24 cellular contexts compared by ENCODE assay signal in the genomic region with DNA sequence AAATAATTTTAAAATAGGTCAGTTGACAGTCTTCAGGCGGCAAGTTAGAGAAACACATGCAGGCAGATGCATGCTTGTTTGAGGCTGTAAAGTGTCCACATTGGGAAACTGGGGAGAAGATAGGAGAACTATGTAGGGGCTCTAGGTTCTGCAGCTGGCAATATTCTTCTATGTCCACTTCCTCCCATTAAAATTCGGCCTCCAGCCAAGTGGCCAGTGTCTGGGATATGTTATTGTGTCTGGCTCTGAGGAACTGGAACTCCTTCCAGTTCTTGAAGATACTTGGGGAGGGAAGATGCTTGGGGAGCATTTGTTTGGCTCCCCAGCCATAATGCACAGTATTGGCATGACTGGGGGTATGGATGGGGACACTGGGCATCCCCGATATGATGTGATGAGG. TPM values are rescaled to one million over a fixed set of nuclear protein-coding genes. Genes with fewer than 3 reads are reported as not detected.
DNase-seq lines count a peak whose midpoint lies in the region; ATAC-seq and TF ChIP-seq lines count a peak whose summit lies in the region.
"Had no signal": no experiment of that assay in that cellular context is flagged by ENCODE, and none has a peak within 500 bp of the region (broad histone marks: within the 10 kb centered on the region; RNA-seq: fewer than 3 reads in every experiment).

No MANE protein-coding gene starts in this region.

- H3K4me2 ChIP-seq in SK-N-SH, result no peak overlapping the region

- 7% methylated on average over 3 of the region's 3 CpGs for WGBS in SK-N-SH (ENCODE audit: low lambda C conversion rate)
- 15 to 21% (median 16%) methylated on average over 3 of the region's 3 CpGs for WGBS in ovary, 3 donors

- TF ChIP-seq POLR2A in ovary (IDR thresholded peaks at IDR 0.05), result no peak

- no peaks in the 10 kb centered on the region for H3K9me3 ChIP-seq in SK-N-SH
- H3K9me3 ChIP-seq in ovary, result no peaks in the 10 kb centered on the region

- peaks cover 3% of the 10 kb centered on the region; the same call in 1 of the 2 replicates for H4K20me1 ChIP-seq in SK-N-SH (ENCODE audit: insufficient read depth)

- CTCF ChIA-PET in SK-N-SH (lab: Yijun Ruan, JAX), result no interaction called here

- H3K4me3 ChIP-seq in AG10803 (ENCODE audit: low read length) (no peak overlapping the region), SK-N-SH (ENCODE audit: low read depth in 2 of 2, low read length in 1 of 2) (no peak overlapping the region), ovary (no peak overlapping the region)
- H3K4me3 ChIP-seq: dorsolateral prefrontal cortex, GM23248 had no signal

- no peaks in the 10 kb centered on the region for H3K9me2 ChIP-seq in SK-N-SH

- H3K27me3 ChIP-seq in SK-N-SH (ENCODE audit: insufficient read depth) (peaks cover 68% of the 10 kb centered on the region; the same call in 1 of the 2 replicates), ovary (no peaks in the 10 kb centered on the region)
- H3K27me3 ChIP-seq: dorsolateral prefrontal cortex had no signal

- H3K4me1 ChIP-seq in SK-N-SH (ENCODE audit: control insufficient read depth in 1 of 2, insufficient read depth in 2 of 2, low read depth in 1 of 2, low read length in 1 of 2) (no peaks in the 10 kb centered on the region; a peak in 1 of 4 replicates), ovary (ENCODE audit: insufficient read depth) (peaks cover 8% of the 10 kb centered on the region)

- peaks cover 9% of the 10 kb centered on the region for H3F3A ChIP-seq in SK-N-SH (replicated peaks; ENCODE audit: insufficient read depth)

- H2AFZ ChIP-seq in SK-N-SH (ENCODE audit: low read depth), result no peak overlapping the region
- H2AFZ ChIP-seq: GM23248 had no signal

- H3K27ac ChIP-seq in SK-N-SH (ENCODE audit: low read depth in 2 of 2, low read length in 1 of 2), result no peak overlapping the region
- no peak overlapping the region for H3K27ac ChIP-seq in ovary
- H3K27ac ChIP-seq: dorsolateral prefrontal cortex, GM23248, WERI-Rb-1 had no signal

- ATAC-seq in left cardiac atrium, result peak; percentile 67 to 70
- ATAC-seq: activated T-helper 17 cell treated with anti-CD3 and anti-CD28 coated beads, Interleukin-2, amount 50 U/mL, for 72 hours had no signal

- POLR2A ChIA-PET in SK-N-SH (lab: Yijun Ruan, JAX), result no interaction called here

- H3K79me2 ChIP-seq in SK-N-SH (ENCODE audit: insufficient read depth), result no peaks in the 10 kb centered on the region

- no peaks in the 10 kb centered on the region for H3K36me3 ChIP-seq in SK-N-SH (replicated peaks in 1 of 2; ENCODE audit: control insufficient read depth in 1 of 2, insufficient read depth in 2 of 2, low read length in 1 of 2)
- H3K36me3 ChIP-seq in ovary, result no peaks in the 10 kb centered on the region
- H3K36me3 ChIP-seq: WERI-Rb-1 had no signal

- DNase-seq in AG10803 (ENCODE audit: low read depth), result peak; percentile 21
- no peak for DNase-seq in SK-N-SH
- no peak for DNase-seq in left cardiac atrium
- peak; percentile 68 to 79 (median 72) for DNase-seq in ovary
- DNase-seq in NCI-H1436 (lab: John Stamatoyannopoulos, UW), result no peak
- no peak for DNase-seq in mesenteric fat pad (ENCODE audit: low spot score)
- no peak for DNase-seq in activated CD4-positive, alpha-beta T cell treated with anti-CD3 and anti-CD28 coated beads for 1 hour
- DNase-seq in NCI-H774 (lab: John Stamatoyannopoulos, UW), result no peak
- DNase-seq: activated CD4-positive, alpha-beta T cell treated with anti-CD3 and anti-CD28 coated beads, Interleukin-2, amount 50 U/mL, for 4 hours; activated CD8-positive, alpha-beta memory T cell treated with anti-CD3 and anti-CD28 coated beads, Interleukin-2, amount 50 U/mL, for 4 hours; COR-L47; dorsolateral prefrontal cortex; GM23248; midbrain; NCI-H1417 treated with DMSO at 0.1 percent for 48 hours; NCI-H2107; NCI-H510A treated with DMSO at 0.1 percent for 48 hours; nephron progenitor cell; posterior cingulate gyrus; small intestine; stimulated activated CD4-positive, alpha-beta T cell treated with anti-CD3 and anti-CD28 coated beads, Interleukin-2, amount 100 ng/mL, for 24 hours; substantia nigra; WERI-Rb-1 had no signal

- no peak overlapping the region for H3K9ac ChIP-seq in SK-N-SH
- H3K9ac ChIP-seq: GM23248 had no signal

- intact Hi-C loops in left cardiac atrium (cut with DNase I), result no loop called here
- intact Hi-C loops in ovary (cut with DNase I), result no loop called here

- TF ChIP-seq RAD21 in SK-N-SH (IDR thresholded peaks at IDR 0.05; ENCODE audit: low read length), result no peak

- TF ChIP-seq CTCF in AG10803 (conservative IDR thresholded peaks at IDR 0.05; ENCODE audit: low read length), result no peak
- TF ChIP-seq CTCF in SK-N-SH (IDR thresholded peaks at IDR 0.05), result no peak
- TF ChIP-seq CTCF in ovary (IDR thresholded peaks at IDR 0.05), result no peak

- TF ChIP-seq EP300 in SK-N-SH (IDR thresholded peaks at IDR 0.05; ENCODE audit: borderline replicate concordance in 1 of 2, low read depth in 1 of 2, low read length in 1 of 2) (no peak), ovary (IDR thresholded peaks at IDR 0.05) (no peak)

TF ChIP-seq in SK-N-SH, 30 proteins besides CTCF, POLR2A, EP300 and RAD21:
- TF ChIP-seq TCF12 (IDR thresholded peaks at IDR 0.05) (peak; percentile 84), MEF2A (IDR thresholded peaks at IDR 0.05; ENCODE audit: borderline replicate concordance, low read depth) (no peak), NFIC (IDR thresholded peaks at IDR 0.05; ENCODE audit: borderline replicate concordance) (peak; percentile 74), GATA2 (CRISPR knock-in tag; IDR thresholded peaks at IDR 0.05) (no peak)
- TF ChIP-seq, protein P1, sequence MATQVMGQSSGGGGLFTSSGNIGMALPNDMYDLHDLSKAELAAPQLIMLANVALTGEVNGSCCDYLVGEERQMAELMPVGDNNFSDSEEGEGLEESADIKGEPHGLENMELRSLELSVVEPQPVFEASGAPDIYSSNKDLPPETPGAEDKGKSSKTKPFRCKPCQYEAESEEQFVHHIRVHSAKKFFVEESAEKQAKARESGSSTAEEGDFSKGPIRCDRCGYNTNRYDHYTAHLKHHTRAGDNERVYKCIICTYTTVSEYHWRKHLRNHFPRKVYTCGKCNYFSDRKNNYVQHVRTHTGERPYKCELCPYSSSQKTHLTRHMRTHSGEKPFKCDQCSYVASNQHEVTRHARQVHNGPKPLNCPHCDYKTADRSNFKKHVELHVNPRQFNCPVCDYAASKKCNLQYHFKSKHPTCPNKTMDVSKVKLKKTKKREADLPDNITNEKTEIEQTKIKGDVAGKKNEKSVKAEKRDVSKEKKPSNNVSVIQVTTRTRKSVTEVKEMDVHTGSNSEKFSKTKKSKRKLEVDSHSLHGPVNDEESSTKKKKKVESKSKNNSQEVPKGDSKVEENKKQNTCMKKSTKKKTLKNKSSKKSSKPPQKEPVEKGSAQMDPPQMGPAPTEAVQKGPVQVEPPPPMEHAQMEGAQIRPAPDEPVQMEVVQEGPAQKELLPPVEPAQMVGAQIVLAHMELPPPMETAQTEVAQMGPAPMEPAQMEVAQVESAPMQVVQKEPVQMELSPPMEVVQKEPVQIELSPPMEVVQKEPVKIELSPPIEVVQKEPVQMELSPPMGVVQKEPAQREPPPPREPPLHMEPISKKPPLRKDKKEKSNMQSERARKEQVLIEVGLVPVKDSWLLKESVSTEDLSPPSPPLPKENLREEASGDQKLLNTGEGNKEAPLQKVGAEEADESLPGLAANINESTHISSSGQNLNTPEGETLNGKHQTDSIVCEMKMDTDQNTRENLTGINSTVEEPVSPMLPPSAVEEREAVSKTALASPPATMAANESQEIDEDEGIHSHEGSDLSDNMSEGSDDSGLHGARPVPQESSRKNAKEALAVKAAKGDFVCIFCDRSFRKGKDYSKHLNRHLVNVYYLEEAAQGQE (IDR thresholded peaks at IDR 0.05; ENCODE audit: low read depth, low read length), result no peak

RNA-seq across cellular contexts. Expression of a gene that starts 20.9 kb away (rescaled TPM):
- 2.8 and 6.9 TPM in 2 replicates for polyA plus RNA-seq in SK-N-SH (2012; rRNA removed)
- 3.7 and 6.6 TPM in 2 replicates for polyA plus RNA-seq in SK-N-SH (2012; cell fraction: cytosol; rRNA removed)
- polyA plus RNA-seq in SK-N-SH (2012; cell fraction: nucleus; rRNA removed), result 18.9 and 48.1 TPM in 2 replicates
- 10 to 100 TPM; 66.4 to 77.5 TPM for total RNA-seq in left cardiac atrium
- 100 to 1,000 TPM in 3 of 7 donors, 10 to 100 TPM in 4; 69.5 to 399 (median 97.8) TPM for total RNA-seq in ovary
- polyA plus RNA-seq in ovary, result 10 to 100 TPM; 48.3 to 48.7 TPM
- total RNA-seq in mesenteric fat pad, result 228 TPM

Comparison
In these comparisons a context has a peak if more than half of its experiments do, and no peak if none do; other contexts are left out.
1. DNase-seq: peak in AG10803 (single experiment) and ovary (5 of 5); none in SK-N-SH (single experiment), left cardiac atrium (single experiment), NCI-H1436 (single experiment), mesenteric fat pad (single experiment), activated CD4-positive, alpha-beta T cell treated with anti-CD3 and anti-CD28 coated beads for 1 hour (single experiment) and NCI-H774 (single experiment).